8 cellular contexts compared by ENCODE assay signal in genomic region chr11:45180158-45180887, GRCh38. TPM values are rescaled to one million over a fixed set of nuclear protein-coding genes. Genes with fewer than 3 reads are reported as not detected.
DNase-seq lines count a peak whose midpoint lies in the region; ATAC-seq and TF ChIP-seq lines count a peak whose summit lies in the region.

No MANE protein-coding gene starts in this region.

- peak overlapping the region; percentile 65 for H3K4me3 Mint-ChIP-seq in dendritic cell treated with granulocyte-macrophage colony-stimulating factor and Interleukin-4, amounts not matched to agents 40 ng/mL and 50 ng/mL, for 4 days

- no peak for TF ChIP-seq POLR2A in right lobe of liver (IDR thresholded peaks at IDR 0.05)

- H3K36me3 Mint-ChIP-seq in dendritic cell treated with granulocyte-macrophage colony-stimulating factor and Interleukin-4, amounts not matched to agents 40 ng/mL and 50 ng/mL, for 4 days (ENCODE audit: low read depth) = peaks cover 5% of the 10 kb centered on the region

- H3K36me3 ChIP-seq in right lobe of liver (no peaks in the 10 kb centered on the region), thoracic aorta (peaks cover 7% of the 10 kb centered on the region)

- H3K27me3 Mint-ChIP-seq in dendritic cell treated with granulocyte-macrophage colony-stimulating factor and Interleukin-4, amounts not matched to agents 40 ng/mL and 50 ng/mL, for 4 days = peaks cover 37% of the 10 kb centered on the region

- DNase-seq in AG10803 (ENCODE audit: low read depth) = no peak
- DNase-seq in OCI-M1 (lab: John Stamatoyannopoulos, UW) = peak; percentile 36
- peak in 2 of 3 donors; percentile 58 to 65 for DNase-seq in right lobe of liver
- no peak for DNase-seq in thoracic aorta (ENCODE audit: low spot score)

- H3K9me3 ChIP-seq in right lobe of liver = no peaks in the 10 kb centered on the region
- no peaks in the 10 kb centered on the region for H3K9me3 ChIP-seq in thoracic aorta

- no peaks in the 10 kb centered on the region for H3K9me3 Mint-ChIP-seq in dendritic cell treated with granulocyte-macrophage colony-stimulating factor and Interleukin-4, amounts not matched to agents 40 ng/mL and 50 ng/mL, for 4 days

- TF ChIP-seq CTCF in AG10803 (conservative IDR thresholded peaks at IDR 0.05; ENCODE audit: low read length) = peak; percentile 25
- peak; percentile 34 to 59 (median 48) for TF ChIP-seq CTCF in right lobe of liver (IDR thresholded peaks at IDR 0.05)
- TF ChIP-seq CTCF in thoracic aorta (IDR thresholded peaks at IDR 0.05) = no peak

- H3K27me3 ChIP-seq in right lobe of liver (no peaks in the 10 kb centered on the region), thoracic aorta (replicated peaks; ENCODE audit: insufficient read depth) (no peaks in the 10 kb centered on the region)

- ATAC-seq in GM18868 (IDR thresholded peaks at IDR 0.05; ENCODE audit: unreplicated experiment) (peak; percentile 36), right lobe of liver (peak; percentile 75 to 81 (median 80)), thoracic aorta (ENCODE audit: insufficient number of reproducible peaks, low FRiP score, low read depth) (peak; percentile 51), GM21381 (IDR thresholded peaks at IDR 0.05; ENCODE audit: unreplicated experiment) (no peak), HG02970 (IDR thresholded peaks at IDR 0.05; ENCODE audit: low FRiP score, unreplicated experiment) (no peak)

- WGBS in right lobe of liver (ENCODE audit: insufficient coverage, low coverage, low lambda C conversion rate, missing lambda C conversion rate) = no CpG with 5 or more reads among the region's 84 CpGs

- intact Hi-C loops in dendritic cell treated with granulocyte-macrophage colony-stimulating factor and Interleukin-4, amounts not matched to agents 40 ng/mL and 50 ng/mL, for 4 days (cut with micrococcal nuclease) = no loop called here
- intact Hi-C loops in right lobe of liver (cut with DNase I) = no loop called here

- H3K4me1 ChIP-seq in right lobe of liver = peaks cover 0 to 6% (median 2%) of the 10 kb centered on the region in 4 donors
- H3K4me1 ChIP-seq in thoracic aorta (ENCODE audit: control insufficient read depth in 1 of 2, low read depth in 2 of 2) = peaks cover 20 to 80% of the 10 kb centered on the region in 2 donors

- peaks cover 6% of the 10 kb centered on the region for H3K4me1 Mint-ChIP-seq in dendritic cell treated with granulocyte-macrophage colony-stimulating factor and Interleukin-4, amounts not matched to agents 40 ng/mL and 50 ng/mL, for 4 days (ENCODE audit: low read depth)

- H3K27ac ChIP-seq in right lobe of liver (peak overlapping the region; percentile 52 to 67 (median 66)), thoracic aorta (peak overlapping the region; percentile 89 to 93)

- peak overlapping the region; percentile 49 for H3K4me3 ChIP-seq in AG10803 (ENCODE audit: low read length)
- H3K4me3 ChIP-seq in right lobe of liver = peak overlapping the region; percentile 57 to 66 (median 63)
- H3K4me3 ChIP-seq in thoracic aorta = peak overlapping the region; percentile 73

- no peak overlapping the region for H3K27ac Mint-ChIP-seq in dendritic cell treated with granulocyte-macrophage colony-stimulating factor and Interleukin-4, amounts not matched to agents 40 ng/mL and 50 ng/mL, for 4 days

RNA-seq across cellular contexts. Expression of gene PRDM11, which starts 33.9 kb away (rescaled TPM):
- 1 to 10 TPM; 1.4 to 4.1 (median 3.8) TPM for total RNA-seq in right lobe of liver
- 10 to 100 TPM; 23.8 to 30.5 TPM for total RNA-seq in thoracic aorta

Comparison
In these comparisons a context has a peak if more than half of its experiments do, and no peak if none do; other contexts are left out.
1. DNase-seq: peak in OCI-M1 (single experiment) and right lobe of liver (2 of 3); none in AG10803 (single experiment) and thoracic aorta (single experiment).
2. ATAC-seq: peak in GM18868 (single experiment), right lobe of liver (4 of 4) and thoracic aorta (single experiment); none in GM21381 (single experiment) and HG02970 (single experiment).
3. RNA of gene PRDM11, which starts 33.9 kb away (total RNA-seq): 23.8 to 30.5 TPM in thoracic aorta; 1.4 to 4.1 TPM in right lobe of liver; every median in the first group is over 4 times any median in the second.
4. Peak in every context shown above with its lines, with median percentiles within 50 percentile points of each other: H3K4me3 ChIP-seq.